In genomic region chr7:8133955-8134733, GRCh38 we compare ENCODE assay signal across 9 cellular contexts.
A peak's percentile ranks its signal among the peaks of the same experiment; 100 is the strongest.
DNase-seq lines count a peak whose midpoint lies in the region; ATAC-seq lines count a peak whose summit lies in the region.
"Had no signal": no experiment of that assay in that cellular context is flagged by ENCODE, and none has a peak within 500 bp of the region (broad histone marks: within the 10 kb centered on the region; RNA-seq: fewer than 3 reads in every experiment).

No MANE protein-coding gene starts in this region.

- H3K9me3 Mint-ChIP-seq in CD8-positive, alpha-beta memory T cell, result no peaks in the 10 kb centered on the region
- H3K9me3 Mint-ChIP-seq in activated naive CD8-positive, alpha-beta T cell treated with anti-CD3 and anti-CD28 coated beads, Interleukin-2, amount 50 U/mL, for 24 hours, result no peaks in the 10 kb centered on the region
- H3K9me3 Mint-ChIP-seq: naive B cell had no signal

- H3K9me3 ChIP-seq in CD8-positive, alpha-beta memory T cell (ENCODE audit: low read length), result no peaks in the 10 kb centered on the region

- H3K4me1 Mint-ChIP-seq in CD8-positive, alpha-beta memory T cell, result peaks cover 54 to 77% (median 70%) of the 10 kb centered on the region in 3 donors
- peaks cover 64% of the 10 kb centered on the region for H3K4me1 Mint-ChIP-seq in activated naive CD8-positive, alpha-beta T cell treated with anti-CD3 and anti-CD28 coated beads, Interleukin-2, amount 50 U/mL, for 24 hours

- peak overlapping the region in 6 of 7 donors; percentile 10 to 61 (median 50) for H3K4me3 Mint-ChIP-seq in CD8-positive, alpha-beta memory T cell
- peak overlapping the region; percentile 27 for H3K4me3 Mint-ChIP-seq in activated naive CD8-positive, alpha-beta T cell treated with anti-CD3 and anti-CD28 coated beads, Interleukin-2, amount 50 U/mL, for 24 hours

- H3K36me3 ChIP-seq in CD8-positive, alpha-beta memory T cell (ENCODE audit: insufficient read depth, low read length), result no peaks in the 10 kb centered on the region
- no peaks in the 10 kb centered on the region for H3K36me3 ChIP-seq in H7 (replicated peaks; ENCODE audit: control insufficient read depth, insufficient read depth, low read length)

- peaks cover 58% of the 10 kb centered on the region for H3K4me1 ChIP-seq in CD8-positive, alpha-beta memory T cell (ENCODE audit: insufficient read depth, low read length)

- POLR2A ChIA-PET in CD8-positive, alpha-beta memory T cell (lab: Charles Lee), result interaction anchor here (0.8 to 1.4 kb wide), 3 partner anchors 9 to 167 kb away, joined by 3 to 13 read pairs (median 4); no protein-coding TSS in a partner anchor

- H3K4me3 ChIP-seq in CD8-positive, alpha-beta memory T cell (ENCODE audit: low read length), result peak overlapping the region; percentile 14
- no peak overlapping the region for H3K4me3 ChIP-seq in H7 (ENCODE audit: insufficient read depth, low read depth, low read length)

- no peaks in the 10 kb centered on the region for H3K27me3 ChIP-seq in CD8-positive, alpha-beta memory T cell (ENCODE audit: insufficient read depth, low read length, poor library complexity, severe bottlenecking)
- no peaks in the 10 kb centered on the region for H3K27me3 ChIP-seq in H7 (ENCODE audit: control insufficient read depth, insufficient read depth, low read length)

- H3K27ac ChIP-seq in CD8-positive, alpha-beta memory T cell (ENCODE audit: low read depth, low read length), result peak overlapping the region; percentile 49

- peaks cover 0 to 4% (median 0%) of the 10 kb centered on the region in 3 donors for H3K36me3 Mint-ChIP-seq in CD8-positive, alpha-beta memory T cell
- no peaks in the 10 kb centered on the region for H3K36me3 Mint-ChIP-seq in activated naive CD8-positive, alpha-beta T cell treated with anti-CD3 and anti-CD28 coated beads, Interleukin-2, amount 50 U/mL, for 24 hours (ENCODE audit: low read depth)
- H3K36me3 Mint-ChIP-seq: naive B cell had no signal

- ATAC-seq in GM19397 (IDR thresholded peaks at IDR 0.05; ENCODE audit: unreplicated experiment) (peak; percentile 69), HG03159 (IDR thresholded peaks at IDR 0.05; ENCODE audit: unreplicated experiment) (peak; percentile 66)
- ATAC-seq in activated naive CD8-positive, alpha-beta T cell treated with anti-CD3 and anti-CD28 coated beads, Interleukin-2, amount 50 U/mL, for 24 hours, result peak; percentile 87

- peak in 1 of 5 donors; percentile 32 for DNase-seq in CD8-positive, alpha-beta memory T cell
- DNase-seq in activated naive CD8-positive, alpha-beta T cell treated with anti-CD3 and anti-CD28 coated beads, Interleukin-2, amount 50 U/mL, for 24 hours, result peak; percentile 35
- DNase-seq in RPMI8226 (no peak), H7 (no peak), HT-29 (ENCODE audit: low spot score) (no peak), DMS79 treated with DMSO at 0.1 percent for 48 hours (lab: John Stamatoyannopoulos, UW) (no peak)
- DNase-seq: naive B cell had no signal

- H3K27me3 Mint-ChIP-seq in CD8-positive, alpha-beta memory T cell, result no peaks in the 10 kb centered on the region
- no peaks in the 10 kb centered on the region for H3K27me3 Mint-ChIP-seq in activated naive CD8-positive, alpha-beta T cell treated with anti-CD3 and anti-CD28 coated beads, Interleukin-2, amount 50 U/mL, for 24 hours
- H3K27me3 Mint-ChIP-seq: naive B cell had no signal

- peak overlapping the region; percentile 89 to 100 (median 97) for H3K27ac Mint-ChIP-seq in CD8-positive, alpha-beta memory T cell
- peak overlapping the region; percentile 65 for H3K27ac Mint-ChIP-seq in activated naive CD8-positive, alpha-beta T cell treated with anti-CD3 and anti-CD28 coated beads, Interleukin-2, amount 50 U/mL, for 24 hours

- CTCF ChIA-PET in CD8-positive, alpha-beta memory T cell (lab: Charles Lee), result interaction anchor here (1.1 to 3.3 kb wide), 4 partner anchors 8 to 56 kb away, joined by 3 to 14 read pairs (median 5); no protein-coding TSS in a partner anchor
